1 cellular context compared by ENCODE assay signal in the genomic region with DNA sequence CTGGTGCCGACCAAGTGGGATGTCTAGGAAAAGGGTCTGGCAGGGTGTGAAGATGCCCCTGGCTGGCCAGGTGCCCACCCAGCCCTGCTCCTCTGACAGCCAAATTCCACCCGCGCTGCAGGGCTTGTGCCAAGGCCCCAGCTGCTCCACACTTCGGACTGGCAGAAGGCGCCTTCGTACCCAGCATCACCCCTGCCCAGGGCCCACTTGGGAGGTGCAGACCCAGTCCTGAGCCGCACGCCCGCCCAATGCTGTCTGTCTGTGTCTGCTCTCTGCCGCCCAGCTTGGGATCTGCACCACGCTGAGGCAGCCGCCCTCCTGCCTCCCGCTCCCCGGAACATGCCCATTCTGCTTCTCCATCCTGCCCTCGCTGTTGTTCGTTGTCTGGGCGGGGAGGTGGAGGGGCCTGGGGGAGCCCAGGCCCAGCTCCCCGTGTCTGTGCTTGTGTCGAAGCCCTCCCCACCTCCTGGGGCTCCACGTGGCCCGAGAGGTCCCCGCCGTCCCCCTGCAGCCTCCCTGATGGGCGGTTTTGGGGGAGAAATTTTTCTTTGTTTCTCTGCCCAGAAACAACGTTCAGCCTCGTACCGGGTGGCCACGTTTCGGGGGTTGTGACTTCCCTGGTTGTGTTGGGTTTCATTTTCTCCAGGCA.
TF ChIP-seq lines count a peak whose summit lies in the region.

No MANE protein-coding gene starts in this region.

TF ChIP-seq in H1, 55 proteins besides CTCF, POLR2A, EP300 and RAD21:
- TF ChIP-seq USF2 (IDR thresholded peaks at IDR 0.05; ENCODE audit: low read length) (no peak), HDAC2 (IDR thresholded peaks at IDR 0.05; ENCODE audit: borderline replicate concordance in 1 of 2, low read depth in 2 of 2, low read length in 2 of 2) (no peak), SIRT6 (IDR thresholded peaks at IDR 0.05; ENCODE audit: low read length) (no peak)
TF ChIP-seq in H1: peak in this region for 0.
